Comparison of ENCODE assay signal across 8 cellular contexts in genomic region chr1:153968400-153968799, GRCh38. TPM values are rescaled to one million over a fixed set of nuclear protein-coding genes. Genes with fewer than 3 reads are reported as not detected.
DNase-seq lines count a peak whose midpoint lies in the region; ATAC-seq, FAIRE-seq and TF ChIP-seq lines count a peak whose summit lies in the region.

No MANE protein-coding gene starts in this region.

- peak overlapping the region; percentile 87 for H3K4me2 ChIP-seq in K562 (ENCODE audit: insufficient read depth, low read length)

- no peak for TF ChIP-seq POLR2A in K562 (conservative IDR thresholded peaks at IDR 0.05)

- no peak for FAIRE-seq in K562 (lab: Jason Lieb, UNC)

- peak overlapping the region; percentile 89 for H2AFZ ChIP-seq in K562 (ENCODE audit: low read depth, low read length)

- in situ Hi-C loops in K562 (cut with MboI) = no loop called here

- TF ChIP-seq RAD21 in K562 (CRISPR knock-in tag; conservative IDR thresholded peaks at IDR 0.05 in 1 of 2, IDR thresholded peaks at IDR 0.05 in 1 of 2) = no peak

- DNase-seq in right atrium auricular region (ENCODE audit: low spot score) (no peak), left ventricle myocardium superior (no peak), K562 (ENCODE audit: extremely low read depth in 1 of 4, low spot score in 3 of 4) (peak in 2 of 4 experiments; percentile 27 to 60), hepatic stellate cell (ENCODE audit: low spot score) (no peak), cerebellar cortex (ENCODE audit: low spot score) (no peak), sciatic nerve (ENCODE audit: low spot score) (no peak)

- CTCF ChIA-PET in K562 (lab: Yijun Ruan, JAX; ENCODE audit: low intra/inter-chr PET ratio) = no interaction called here

- no peaks in the 10 kb centered on the region for H3K9me1 ChIP-seq in K562 (ENCODE audit: control insufficient read depth, insufficient read depth, low read length)

- WGBS in K562 (ENCODE audit: insufficient coverage, low coverage, missing lambda C conversion rate) = 8% methylated on average over 12 of the region's 13 CpGs
- WGBS in mesodermal cell (ENCODE audit: insufficient coverage in 2 of 2), 2 experiments = 79 to 83% methylated on average over 12 of the region's 13 CpGs

- H3K27me3 ChIP-seq in right atrium auricular region = no peaks in the 10 kb centered on the region
- no peaks in the 10 kb centered on the region for H3K27me3 ChIP-seq in K562 (ENCODE audit: control insufficient read depth in 2 of 2, insufficient read depth in 2 of 2, low read length in 2 of 2)

- ATAC-seq in left ventricle myocardium superior (no peak), K562 (no peak), HG03135 (IDR thresholded peaks at IDR 0.05; ENCODE audit: unreplicated experiment) (no peak), sciatic nerve (no peak)

- peaks cover 3% of the 10 kb centered on the region for H3K36me3 ChIP-seq in right atrium auricular region
- H3K36me3 ChIP-seq in K562 (ENCODE audit: control insufficient read depth, insufficient read depth, low read length) = peaks cover 5% of the 10 kb centered on the region; the same call in 2 of the 3 replicates
- H3K36me3 ChIP-seq in mesodermal cell (ENCODE audit: control insufficient read depth, insufficient read depth, low read length) = peaks cover 1% of the 10 kb centered on the region

- H3K4me1 ChIP-seq in right atrium auricular region (peaks cover 0 to 35% of the 10 kb centered on the region in 2 donors), K562 (replicated peaks in 1 of 2; ENCODE audit: control insufficient read depth in 2 of 2, insufficient read depth in 2 of 2, low read length in 2 of 2) (peaks cover 7 to 15% of the 10 kb centered on the region in 2 experiments; a peak in 4 of 5 replicates), mesodermal cell (ENCODE audit: control insufficient read depth, insufficient read depth, low read length, poor library complexity, severe bottlenecking) (peaks cover 8% of the 10 kb centered on the region)

- POLR2A ChIA-PET in K562 (lab: Yijun Ruan, JAX) = interaction anchor here (0.7 to 4.8 kb wide), 7 partner anchors 9 to 23 kb away, joined by 3 to 84 read pairs (median 16); partner anchors contain the start of genes CRTC2, DENND4B, JTB and RAB13

- H4K20me1 ChIP-seq in K562 (replicated peaks; ENCODE audit: control insufficient read depth, insufficient read depth, low read length) = no peaks in the 10 kb centered on the region

- H3K9ac ChIP-seq in K562 (ENCODE audit: insufficient read depth in 1 of 2, low read depth in 2 of 2, low read length in 2 of 2) = peak overlapping the region; percentile 89 to 99

- TF ChIP-seq CTCF in right atrium auricular region (IDR thresholded peaks at IDR 0.05) = no peak
- TF ChIP-seq CTCF in K562 (IDR thresholded peaks at IDR 0.05 in 2 of 3, conservative IDR thresholded peaks at IDR 0.05 in 1 of 3; ENCODE audit: insufficient read depth in 2 of 3, low read depth in 1 of 3, low read length in 3 of 3) = no peak; a peak in 1 of 6 replicates

- peaks cover 35% of the 10 kb centered on the region for H3K79me2 ChIP-seq in K562 (ENCODE audit: control insufficient read depth, insufficient read depth, low read length)

- intact Hi-C loops in left ventricle myocardium superior (cut with micrococcal nuclease) = no loop called here
- intact Hi-C loops in K562 (cut with micrococcal nuclease) = loop anchor here (5.0 kb wide), 1 partner anchor 171 kb away; no protein-coding TSS in a partner anchor
- intact Hi-C loops in sciatic nerve (cut with DNase I) = no loop called here

- no peaks in the 10 kb centered on the region for H3K9me3 ChIP-seq in right atrium auricular region
- H3K9me3 ChIP-seq in K562 (replicated peaks; ENCODE audit: control insufficient read depth, insufficient read depth, low read depth, low read length) = no peaks in the 10 kb centered on the region
- H3K9me3 ChIP-seq in mesodermal cell (ENCODE audit: control insufficient read depth, low read length) = no peaks in the 10 kb centered on the region

- no peak for TF ChIP-seq EP300 in K562 (IDR thresholded peaks at IDR 0.05; ENCODE audit: low read length)

- no TSS peak for BruUV-seq in K562 (replicated peaks; lab: Mats Ljungman, UMichigan)

- peak overlapping the region; percentile 55 to 65 for H3K4me3 ChIP-seq in right atrium auricular region
- H3K4me3 ChIP-seq in K562 = peak overlapping the region; percentile 51
- peak overlapping the region; percentile 61 for H3K4me3 ChIP-seq in mesodermal cell (ENCODE audit: extremely low read depth, insufficient read depth, low read length, poor library complexity, severe bottlenecking)

- H3K27ac ChIP-seq in right atrium auricular region = peak overlapping the region in 1 of 2 donors; percentile 91
- peak overlapping the region; percentile 82 for H3K27ac ChIP-seq in K562 (ENCODE audit: extremely low read depth, low read depth, low read length)
- no peak overlapping the region for H3K27ac ChIP-seq in mesodermal cell (ENCODE audit: low read depth, low read length, severe bottlenecking)

RNA-seq across cellular contexts. Expression of gene CREB3L4, which starts 0.7 kb away (rescaled TPM):
- 1 to 10 TPM; 4.9 to 5.6 TPM for total RNA-seq in right atrium auricular region
- 5.0 TPM for total RNA-seq in left ventricle myocardium superior
- 34.5 and 62.3 TPM in 2 replicates for total RNA-seq in K562 (2011; cell fraction: chromatin; rRNA removed; ENCODE audit: low replicate concordance)
- total RNA-seq in K562 (2011; cell fraction: nucleolus; rRNA removed) = 45.7 and 50.8 TPM in 2 replicates
- 31.9 and 42.5 TPM in 2 replicates for total RNA-seq in K562 (2011; cell fraction: nucleoplasm; rRNA removed)
- total RNA-seq in K562 (2014; rRNA removed) = 13.5 and 13.9 TPM in 2 replicates
- 10.7 and 11.3 TPM in 2 replicates for total RNA-seq in K562 (2014; rRNA removed; fragmentation: Illumina TruSeq; extraction: Trizol)
- total RNA-seq in K562 (2015; rRNA removed; fragmentation: Illumina TruSeq; extraction: Trizol) = 9.6 and 9.9 TPM in 2 replicates
- total RNA-seq in K562 (2021) = 11.1 and 12.7 TPM in 2 replicates
- 18.6 and 23.7 TPM in 2 replicates for polyA plus RNA-seq in K562 (2011; rRNA removed)
- polyA plus RNA-seq in K562 (2011; cell fraction: cytosol; rRNA removed) = 22.6 and 23.0 TPM in 2 replicates
- 62.9 and 71.1 TPM in 2 replicates for polyA plus RNA-seq in K562 (2011; cell fraction: nucleus; rRNA removed)
- 10.1 and 29.4 TPM in 2 replicates for polyA plus RNA-seq in K562 (2012)
- polyA plus RNA-seq in K562 (2014; fragmentation: Illumina TruSeq; extraction: Trizol) = 13.9 and 14.3 TPM in 2 replicates
- polyA plus RNA-seq in K562 (2014; fragmentation: Nextera tagmentation; extraction: Ambion mirVana) = 10 to 100 TPM; 13.3 to 17.2 TPM
- polyA plus RNA-seq in K562 (2014; rRNA removed) = 16.6 and 17.7 TPM in 2 replicates
- polyA minus RNA-seq in K562 (2011; rRNA and poly(A)+ RNA removed) = 15.3 and 15.8 TPM in 2 replicates
- polyA minus RNA-seq in K562 (2011; cell fraction: cytosol; rRNA and poly(A)+ RNA removed) = 8.3 and 8.4 TPM in 2 replicates
- polyA minus RNA-seq in K562 (2011; cell fraction: nucleus; rRNA and poly(A)+ RNA removed) = 13.9 and 19.8 TPM in 2 replicates
- polyA plus RNA-seq in mesodermal cell (2013, experiment 1 of 2) = 19.5 TPM
- polyA plus RNA-seq in mesodermal cell (2013, experiment 2 of 2) = 17.7 TPM
- total RNA-seq in sciatic nerve = 11.8 TPM

RNA-seq across cellular contexts. Expression of gene SLC39A1, which starts 5.1 kb away (rescaled TPM):
- total RNA-seq in right atrium auricular region (10 to 100 TPM; 56.7 to 95.4 TPM), left ventricle myocardium superior (45.8 TPM), K562 (2014; rRNA removed) (81.1 and 88.3 TPM in 2 replicates), K562 (2014; rRNA removed; fragmentation: Illumina TruSeq; extraction: Trizol) (43.0 and 45.3 TPM in 2 replicates), K562 (2015; rRNA removed; fragmentation: Illumina TruSeq; extraction: Trizol) (62.5 and 62.7 TPM in 2 replicates), K562 (2021) (70.2 and 70.6 TPM in 2 replicates), sciatic nerve (73.9 TPM)
- 31.6 and 67.2 TPM in 2 replicates for total RNA-seq in K562 (2011; cell fraction: chromatin; rRNA removed; ENCODE audit: low replicate concordance)
- total RNA-seq in K562 (2011; cell fraction: nucleolus; rRNA removed) = 106 and 118 TPM in 2 replicates
- 87.4 and 103 TPM in 2 replicates for total RNA-seq in K562 (2011; cell fraction: nucleoplasm; rRNA removed)
- polyA plus RNA-seq in K562 (2011; rRNA removed) (52.9 and 61.3 TPM in 2 replicates), K562 (2014; fragmentation: Illumina TruSeq; extraction: Trizol) (72.8 and 84.3 TPM in 2 replicates), K562 (2014; fragmentation: Nextera tagmentation; extraction: Ambion mirVana) (10 to 100 TPM in 1 of 2 experiments, 1 to 10 TPM in 1; 9.9 to 12.9 TPM), K562 (2014; rRNA removed) (69.5 and 76.1 TPM in 2 replicates)
- 98.7 and 108 TPM in 2 replicates for polyA plus RNA-seq in K562 (2011; cell fraction: cytosol; rRNA removed)
- 34.7 and 36.6 TPM in 2 replicates for polyA plus RNA-seq in K562 (2011; cell fraction: nucleus; rRNA removed)
- polyA plus RNA-seq in K562 (2012) = 65.9 and 66.7 TPM in 2 replicates
- polyA minus RNA-seq in K562 (2011; rRNA and poly(A)+ RNA removed) = 43.9 and 46.0 TPM in 2 replicates
- 37.1 and 42.1 TPM in 2 replicates for polyA minus RNA-seq in K562 (2011; cell fraction: cytosol; rRNA and poly(A)+ RNA removed)
- polyA minus RNA-seq in K562 (2011; cell fraction: nucleus; rRNA and poly(A)+ RNA removed) = 15.1 and 25.0 TPM in 2 replicates
- 108 TPM for polyA plus RNA-seq in mesodermal cell (2013, experiment 1 of 2)
- polyA plus RNA-seq in mesodermal cell (2013, experiment 2 of 2) = 91.0 TPM

RNA-seq across cellular contexts. Expression of gene JTB, which starts 9.1 kb away (rescaled TPM):
- total RNA-seq in right atrium auricular region = 100 to 1,000 TPM; 168 to 248 TPM
- total RNA-seq in left ventricle myocardium superior = 80.7 TPM
- total RNA-seq in K562 (2011; cell fraction: chromatin; rRNA removed; ENCODE audit: low replicate concordance) = 85.7 and 116 TPM in 2 replicates
- total RNA-seq in K562 (2011; cell fraction: nucleolus; rRNA removed) = 157 and 164 TPM in 2 replicates
- 138 and 163 TPM in 2 replicates for total RNA-seq in K562 (2011; cell fraction: nucleoplasm; rRNA removed)
- total RNA-seq in K562 (2014; rRNA removed) = 284 and 308 TPM in 2 replicates
- 151 and 152 TPM in 2 replicates for total RNA-seq in K562 (2014; rRNA removed; fragmentation: Illumina TruSeq; extraction: Trizol)
- 125 and 131 TPM in 2 replicates for total RNA-seq in K562 (2015; rRNA removed; fragmentation: Illumina TruSeq; extraction: Trizol)
- 210 and 231 TPM in 2 replicates for total RNA-seq in K562 (2021)
- 214 and 229 TPM in 2 replicates for polyA plus RNA-seq in K562 (2011; rRNA removed)
- polyA plus RNA-seq in K562 (2011; cell fraction: cytosol; rRNA removed) = 262 and 324 TPM in 2 replicates
- polyA plus RNA-seq in K562 (2011; cell fraction: nucleus; rRNA removed) = 188 and 255 TPM in 2 replicates
- 144 and 178 TPM in 2 replicates for polyA plus RNA-seq in K562 (2012)
- polyA plus RNA-seq in K562 (2014; fragmentation: Illumina TruSeq; extraction: Trizol) = 108 and 134 TPM in 2 replicates
- 10 to 100 TPM; 24.7 to 36.7 TPM for polyA plus RNA-seq in K562 (2014; fragmentation: Nextera tagmentation; extraction: Ambion mirVana)
- 263 and 286 TPM in 2 replicates for polyA plus RNA-seq in K562 (2014; rRNA removed)
- polyA minus RNA-seq in K562 (2011; rRNA and poly(A)+ RNA removed) = 63.0 and 69.5 TPM in 2 replicates
- polyA minus RNA-seq in K562 (2011; cell fraction: cytosol; rRNA and poly(A)+ RNA removed) = 53.1 and 69.1 TPM in 2 replicates
- 32.9 and 38.3 TPM in 2 replicates for polyA minus RNA-seq in K562 (2011; cell fraction: nucleus; rRNA and poly(A)+ RNA removed)
- 87.8 TPM for polyA plus RNA-seq in mesodermal cell (2013, experiment 1 of 2)
- polyA plus RNA-seq in mesodermal cell (2013, experiment 2 of 2) = 71.9 TPM
- 72.8 TPM for total RNA-seq in sciatic nerve

RNA-seq across cellular contexts. Expression of gene CRTC2, which starts 10.0 kb away (rescaled TPM):
- total RNA-seq in right atrium auricular region (10 to 100 TPM; 10.5 to 14.3 TPM), left ventricle myocardium superior (21.2 TPM), K562 (2014; rRNA removed) (7.7 and 8.5 TPM in 2 replicates), K562 (2014; rRNA removed; fragmentation: Illumina TruSeq; extraction: Trizol) (5.6 TPM in 2 replicates), K562 (2015; rRNA removed; fragmentation: Illumina TruSeq; extraction: Trizol) (10.2 and 10.4 TPM in 2 replicates), K562 (2021) (23.8 and 26.4 TPM in 2 replicates), sciatic nerve (58.1 TPM)
- total RNA-seq in K562 (2011; cell fraction: chromatin; rRNA removed; ENCODE audit: low replicate concordance) = 62.1 and 111 TPM in 2 replicates
- 38.7 and 54.5 TPM in 2 replicates for total RNA-seq in K562 (2011; cell fraction: nucleolus; rRNA removed)
- 51.0 and 73.5 TPM in 2 replicates for total RNA-seq in K562 (2011; cell fraction: nucleoplasm; rRNA removed)
- polyA plus RNA-seq in K562 (2011; rRNA removed) (13.3 and 26.5 TPM in 2 replicates), K562 (2014; fragmentation: Illumina TruSeq; extraction: Trizol) (24.0 TPM in 2 replicates), K562 (2014; fragmentation: Nextera tagmentation; extraction: Ambion mirVana) (1 to 10 TPM; 2.7 to 3.3 TPM), K562 (2014; rRNA removed) (18.9 and 24.0 TPM in 2 replicates)
- polyA plus RNA-seq in K562 (2011; cell fraction: cytosol; rRNA removed) = 23.6 and 27.7 TPM in 2 replicates
- 87.5 and 92.0 TPM in 2 replicates for polyA plus RNA-seq in K562 (2011; cell fraction: nucleus; rRNA removed)
- 19.4 and 28.0 TPM in 2 replicates for polyA plus RNA-seq in K562 (2012)
- 13.9 and 22.4 TPM in 2 replicates for polyA minus RNA-seq in K562 (2011; rRNA and poly(A)+ RNA removed)
- polyA minus RNA-seq in K562 (2011; cell fraction: cytosol; rRNA and poly(A)+ RNA removed) = 15.3 and 34.3 TPM in 2 replicates
- 21.1 and 33.1 TPM in 2 replicates for polyA minus RNA-seq in K562 (2011; cell fraction: nucleus; rRNA and poly(A)+ RNA removed)
- polyA plus RNA-seq in mesodermal cell (2013, experiment 1 of 2) = 36.3 TPM
- 26.6 TPM for polyA plus RNA-seq in mesodermal cell (2013, experiment 2 of 2)

RNA-seq across cellular contexts. Expression of gene RAB13, which starts 17.7 kb away (rescaled TPM):
- total RNA-seq in right atrium auricular region (10 to 100 TPM; 25.7 to 34.8 TPM), left ventricle myocardium superior (55.1 TPM), K562 (2014; rRNA removed) (29.0 and 32.3 TPM in 2 replicates), K562 (2014; rRNA removed; fragmentation: Illumina TruSeq; extraction: Trizol) (33.5 and 37.2 TPM in 2 replicates), K562 (2015; rRNA removed; fragmentation: Illumina TruSeq; extraction: Trizol) (37.2 and 39.8 TPM in 2 replicates), K562 (2021) (53.4 and 66.2 TPM in 2 replicates), sciatic nerve (90.1 TPM)
- 18.1 and 19.7 TPM in 2 replicates for total RNA-seq in K562 (2011; cell fraction: chromatin; rRNA removed; ENCODE audit: low replicate concordance)
- total RNA-seq in K562 (2011; cell fraction: nucleolus; rRNA removed) = 11.4 and 14.2 TPM in 2 replicates
- 15.5 and 25.3 TPM in 2 replicates for total RNA-seq in K562 (2011; cell fraction: nucleoplasm; rRNA removed)
- polyA plus RNA-seq in K562 (2011; rRNA removed) (42.2 and 62.0 TPM in 2 replicates), K562 (2014; fragmentation: Illumina TruSeq; extraction: Trizol) (91.4 and 100 TPM in 2 replicates), K562 (2014; fragmentation: Nextera tagmentation; extraction: Ambion mirVana) (10 to 100 TPM; 22.3 to 28.6 TPM), K562 (2014; rRNA removed) (68.4 and 80.2 TPM in 2 replicates)
- 34.9 and 37.6 TPM in 2 replicates for polyA plus RNA-seq in K562 (2011; cell fraction: cytosol; rRNA removed)
- 16.6 and 18.3 TPM in 2 replicates for polyA plus RNA-seq in K562 (2011; cell fraction: nucleus; rRNA removed)
- 146 and 152 TPM in 2 replicates for polyA plus RNA-seq in K562 (2012)
- polyA minus RNA-seq in K562 (2011; rRNA and poly(A)+ RNA removed) = 47.3 and 54.9 TPM in 2 replicates
- polyA minus RNA-seq in K562 (2011; cell fraction: cytosol; rRNA and poly(A)+ RNA removed) = 20.3 and 21.0 TPM in 2 replicates
- polyA minus RNA-seq in K562 (2011; cell fraction: nucleus; rRNA and poly(A)+ RNA removed) = 7.7 and 10.7 TPM in 2 replicates
- 184 TPM for polyA plus RNA-seq in mesodermal cell (2013, experiment 1 of 2)
- 169 TPM for polyA plus RNA-seq in mesodermal cell (2013, experiment 2 of 2)
